23 cellular contexts compared by ENCODE assay signal in genomic region chr19:21877976-21878375, GRCh38.
"Had no signal": no experiment of that assay in that cellular context is flagged by ENCODE, and none has a peak within 500 bp of the region (broad histone marks: within the 10 kb centered on the region; RNA-seq: fewer than 3 reads in every experiment).

No MANE protein-coding gene starts in this region.

- H3K9me3 ChIP-seq: suprapubic skin, testis, thoracic aorta, thyroid gland, tibial artery, tibial nerve, transverse colon, upper lobe of left lung, upper lobe of right lung, uterus, vagina had no signal

- H3K4me3 ChIP-seq: stomach, suprapubic skin, testis, thoracic aorta, thyroid gland, tibial artery, tibial nerve, transverse colon, upper lobe of left lung, upper lobe of right lung, uterus, vagina had no signal

- DNase-seq: stimulated activated CD4-positive, alpha-beta T cell treated with anti-CD3 and anti-CD28 coated beads, Interleukin-2, amount 100 ng/mL, for 48 hours; stimulated activated CD4-positive, alpha-beta T cell treated with anti-CD3 and anti-CD28 coated beads, Interleukin-4, amount 100 ng/mL, for 1 hour; stimulated activated CD4-positive, alpha-beta T cell treated with anti-CD3 and anti-CD28 coated beads, Interleukin-4, amount 100 ng/mL, for 24 hours; stimulated activated CD4-positive, alpha-beta T cell treated with anti-CD3 and anti-CD28 coated beads, Interleukin-4, amount 100 ng/mL, for 4 hours; stimulated activated CD8-positive, alpha-beta memory T cell treated with anti-CD3 and anti-CD28 coated beads, Interleukin-4, amount 100 ng/mL, for 48 hours; stimulated activated naive B cell treated with anti-CD40 and anti-IgM and Interleukin-4, amounts not matched to agents 10 μg/mL and 1 μg/mL and 100 μg/mL, for 72 hours; stimulated activated naive CD4-positive, alpha-beta T cell; stimulated activated naive CD4-positive, alpha-beta T cell treated with Interleukin-2 at 50 U/mL for 16 hours; stimulated activated naive CD8-positive, alpha-beta T cell treated with anti-CD3 and anti-CD28 coated beads, Interleukin-15, amount 100 ng/mL, for 72 hours; stimulated activated naive CD8-positive, alpha-beta T cell treated with anti-CD3 and anti-CD28 coated beads, Interleukin-15, Interleukin-2, amounts not matched to agents 100 U/mL and 50 U/mL, for 24 hours; stomach; substantia nigra; testis; thyroid gland; tibial artery; transverse colon; upper lobe of left lung; upper lobe of right lung; uterus had no signal

- H3K4me1 ChIP-seq: stomach, suprapubic skin, testis, thyroid gland, tibial artery, tibial nerve, transverse colon, upper lobe of left lung, upper lobe of right lung, uterus, vagina had no signal

- H3K27me3 ChIP-seq: stomach, suprapubic skin, testis, thyroid gland, tibial artery, tibial nerve, transverse colon, upper lobe of left lung, upper lobe of right lung, uterus, vagina had no signal

- H3K36me3 ChIP-seq: stomach, suprapubic skin, thoracic aorta, thyroid gland, tibial artery, tibial nerve, transverse colon, upper lobe of left lung, upper lobe of right lung, uterus, vagina had no signal

- H3K27ac ChIP-seq: stomach, suprapubic skin, testis, thoracic aorta, thyroid gland, tibial artery, tibial nerve, transverse colon, upper lobe of left lung, upper lobe of right lung, uterus, vagina had no signal
